ENCODE assay signal across 9 cellular contexts in genomic region chr9:89405832-89406231, GRCh38.
A peak's percentile ranks its signal among the peaks of the same experiment; 100 is the strongest.
DNase-seq lines count a peak whose midpoint lies in the region; ATAC-seq and TF ChIP-seq lines count a peak whose summit lies in the region.
"Had no signal": no experiment of that assay in that cellular context is flagged by ENCODE, and none has a peak within 500 bp of the region (broad histone marks: within the 10 kb centered on the region; RNA-seq: fewer than 3 reads in every experiment).

No MANE protein-coding gene starts in this region.

- no peak overlapping the region for H3K4me2 ChIP-seq in GM23248 (ENCODE audit: unreplicated experiment)

- H3K9me3 ChIP-seq in GM23248 (ENCODE audit: low read depth), result no peaks in the 10 kb centered on the region

- ATAC-seq in HG03103 (IDR thresholded peaks at IDR 0.05; ENCODE audit: low read depth, unreplicated experiment), result peak; percentile 49

- H3K36me3 ChIP-seq in GM23248 (ENCODE audit: low read depth), result no peaks in the 10 kb centered on the region

- no peaks in the 10 kb centered on the region for H4K20me1 ChIP-seq in GM23248 (ENCODE audit: insufficient read depth)

- TF ChIP-seq CTCF in dorsolateral prefrontal cortex (IDR thresholded peaks at IDR 0.05 in 54 of 56, conservative IDR thresholded peaks at IDR 0.05 in 2 of 56; ENCODE audit: low read depth in 1 of 56, partially characterized antibody in 56 of 56) (no peak), type B pancreatic cell (conservative IDR thresholded peaks at IDR 0.05) (no peak)

- H3K79me2 ChIP-seq in GM23248 (ENCODE audit: insufficient read depth), result no peaks in the 10 kb centered on the region

- H3K4me3 Mint-ChIP-seq in activated naive CD4-positive, alpha-beta T cell treated with anti-CD3 and anti-CD28 coated beads for 36 hours, result no peak overlapping the region
- H3K4me3 Mint-ChIP-seq in type B pancreatic cell, result no peak overlapping the region

- H3K36me3 Mint-ChIP-seq in activated naive CD4-positive, alpha-beta T cell treated with anti-CD3 and anti-CD28 coated beads for 36 hours (ENCODE audit: low read depth), result peaks cover 53% of the 10 kb centered on the region
- peaks cover 16% of the 10 kb centered on the region for H3K36me3 Mint-ChIP-seq in type B pancreatic cell

- H3K27ac ChIP-seq in dorsolateral prefrontal cortex, result peak overlapping the region in 53 of 59 donors; percentile 12 to 83 (median 62)
- H3K27ac ChIP-seq in GM23248, result no peak overlapping the region
- H3K27ac ChIP-seq: SK-N-MC had no signal

- no peaks in the 10 kb centered on the region for H3F3A ChIP-seq in GM23248 (ENCODE audit: insufficient read depth)

- WGBS in GM23248 (ENCODE audit: low coverage in 1 of 2, low lambda C conversion rate in 2 of 2, missing lambda C conversion rate in 2 of 2), 2 experiments, result 87 to 89% methylated on average over 11 of the region's 11 CpGs

- no peaks in the 10 kb centered on the region for H3K27me3 ChIP-seq in dorsolateral prefrontal cortex
- H3K27me3 ChIP-seq in GM23248 (replicated peaks; ENCODE audit: insufficient read depth), result no peaks in the 10 kb centered on the region

- in situ Hi-C loops in GM23248 (cut with MboI), result no loop called here

- peaks cover 5% of the 10 kb centered on the region for H3K9me3 Mint-ChIP-seq in activated naive CD4-positive, alpha-beta T cell treated with anti-CD3 and anti-CD28 coated beads for 36 hours
- peaks cover 5% of the 10 kb centered on the region for H3K9me3 Mint-ChIP-seq in type B pancreatic cell

- no peaks in the 10 kb centered on the region for H3K9me2 ChIP-seq in GM23248 (ENCODE audit: insufficient read depth)

- DNase-seq in activated naive CD4-positive, alpha-beta T cell treated with anti-CD3 and anti-CD28 coated beads for 36 hours, result no peak
- DNase-seq in activated naive CD4-positive, alpha-beta T cell (lab: John Stamatoyannopoulos, UW), result no peak
- DNase-seq in dorsolateral prefrontal cortex, result peak in 1 of 10 donors; percentile 51
- DNase-seq in type B pancreatic cell (ENCODE audit: extremely low spot score, unreplicated experiment), result no peak
- DNase-seq in GM23248, result no peak
- no peak for DNase-seq in NCI-H446 (lab: John Stamatoyannopoulos, UW)
- DNase-seq in NCI-H1092 treated with DMSO at 0.1 percent for 48 hours (lab: John Stamatoyannopoulos, UW), result no peak

- CTCF ChIA-PET in activated naive CD4-positive, alpha-beta T cell treated with anti-CD3 and anti-CD28 coated beads for 36 hours (lab: Charles Lee), result interaction anchor here (0.5 to 6.9 kb wide), 5 partner anchors 119 to 222 kb away, joined by 3 to 84 read pairs (median 3); no protein-coding TSS in a partner anchor

- H2AFZ ChIP-seq in GM23248, result no peak overlapping the region

- H3K27ac Mint-ChIP-seq in activated naive CD4-positive, alpha-beta T cell treated with anti-CD3 and anti-CD28 coated beads for 36 hours, result peak overlapping the region; percentile 65
- H3K27ac Mint-ChIP-seq in type B pancreatic cell, result peak overlapping the region; percentile 26

- H3K4me3 ChIP-seq in dorsolateral prefrontal cortex (peak overlapping the region in 29 of 59 donors; percentile 1 to 53 (median 29)), GM23248 (no peak overlapping the region)
- H3K4me3 ChIP-seq: SK-N-MC had no signal

- H3K4me1 Mint-ChIP-seq in activated naive CD4-positive, alpha-beta T cell treated with anti-CD3 and anti-CD28 coated beads for 36 hours (ENCODE audit: low read depth), result peaks cover 53% of the 10 kb centered on the region
- peaks cover 11% of the 10 kb centered on the region for H3K4me1 Mint-ChIP-seq in type B pancreatic cell (ENCODE audit: unreplicated experiment)

- H3K27me3 Mint-ChIP-seq in activated naive CD4-positive, alpha-beta T cell treated with anti-CD3 and anti-CD28 coated beads for 36 hours (ENCODE audit: low read depth), result no peaks in the 10 kb centered on the region
- H3K27me3 Mint-ChIP-seq in type B pancreatic cell, result no peaks in the 10 kb centered on the region

- H3K4me1 ChIP-seq in GM23248 (ENCODE audit: insufficient read depth), result no peaks in the 10 kb centered on the region

- intact Hi-C loops in activated naive CD4-positive, alpha-beta T cell treated with anti-CD3 and anti-CD28 coated beads for 36 hours (cut with micrococcal nuclease), result no loop called here
- intact Hi-C loops in dorsolateral prefrontal cortex (cut with DNase I), result no loop called here

- H3K9ac ChIP-seq in GM23248, result no peak overlapping the region
